17 cellular contexts compared by ENCODE assay signal in genomic region chr4:105350859-105351494, GRCh38.
A peak's percentile ranks its signal among the peaks of the same experiment; 100 is the strongest.
DNase-seq lines count a peak whose midpoint lies in the region; ATAC-seq and TF ChIP-seq lines count a peak whose summit lies in the region.
"Had no signal": no experiment of that assay in that cellular context is flagged by ENCODE, and none has a peak within 500 bp of the region (broad histone marks: within the 10 kb centered on the region; RNA-seq: fewer than 3 reads in every experiment).

No MANE protein-coding gene starts in this region.

- in situ Hi-C loops in IMR-90 (cut with MboI; ENCODE audit: low sequenced_read_pairs) = no loop called here

- H3K27me3 Mint-ChIP-seq in activated T-helper 17 cell treated with anti-CD3 and anti-CD28 coated beads, Interleukin-2, amount 50 U/mL, for 72 hours = no peaks in the 10 kb centered on the region
- H3K27me3 Mint-ChIP-seq: activated CD4-positive, alpha-beta T cell treated with anti-CD3 and anti-CD28 coated beads for 36 hours; activated T-cell treated with anti-CD3 and anti-CD28 coated beads, Interleukin-2, amount 50 U/mL, for 24 hours; naive thymus-derived CD8-positive, alpha-beta T cell had no signal

- TF ChIP-seq RAD21 in IMR-90 (IDR thresholded peaks at IDR 0.05; ENCODE audit: low read length) = no peak

- no CpG with 5 or more reads among the region's 1 CpG for WGBS in IMR-90 (ENCODE audit: extremely low coverage in 2 of 2, insufficient read length in 1 of 2), 2 experiments

- no peaks in the 10 kb centered on the region for H4K20me1 ChIP-seq in IMR-90 (ENCODE audit: insufficient read depth, low read length)

- H3K27ac Mint-ChIP-seq in activated T-helper 17 cell treated with anti-CD3 and anti-CD28 coated beads, Interleukin-2, amount 50 U/mL, for 72 hours = no peak overlapping the region
- H3K27ac Mint-ChIP-seq: activated CD4-positive, alpha-beta T cell treated with anti-CD3 and anti-CD28 coated beads for 36 hours; activated T-cell treated with anti-CD3 and anti-CD28 coated beads, Interleukin-2, amount 50 U/mL, for 24 hours had no signal

- H3K79me1 ChIP-seq in IMR-90 (ENCODE audit: low read depth in 1 of 2, low read length in 2 of 2) = no peaks in the 10 kb centered on the region

- no peak overlapping the region for H2AFZ ChIP-seq in IMR-90 (replicated peaks; ENCODE audit: low read length, poor library complexity)

- no peak overlapping the region for H3K4me3 ChIP-seq in AG10803 (ENCODE audit: low read length)
- no peak overlapping the region for H3K4me3 ChIP-seq in IMR-90 (ENCODE audit: insufficient read depth, low read depth, low read length)
- H3K4me3 ChIP-seq in BE2C (ENCODE audit: low read depth, low read length) = no peak overlapping the region
- H3K4me3 ChIP-seq: upper lobe of right lung had no signal

- no peak overlapping the region for H2BK5ac ChIP-seq in IMR-90 (ENCODE audit: low read depth, low read length, poor library complexity, severe bottlenecking)

- H3K9me3 Mint-ChIP-seq in activated T-helper 17 cell treated with anti-CD3 and anti-CD28 coated beads, Interleukin-2, amount 50 U/mL, for 72 hours = no peaks in the 10 kb centered on the region
- H3K9me3 Mint-ChIP-seq: activated T-cell treated with anti-CD3 and anti-CD28 coated beads, Interleukin-2, amount 50 U/mL, for 24 hours; naive thymus-derived CD8-positive, alpha-beta T cell had no signal

- H4K8ac ChIP-seq in IMR-90 (ENCODE audit: low read depth in 2 of 2, low read length in 2 of 2) = no peak overlapping the region

- no peak overlapping the region for H4K5ac ChIP-seq in IMR-90 (ENCODE audit: low read depth, low read length)

- H3K27me3 ChIP-seq in IMR-90 (ENCODE audit: control insufficient read depth, insufficient read depth, low read length) (no peaks in the 10 kb centered on the region), BE2C (no peaks in the 10 kb centered on the region)
- H3K27me3 ChIP-seq: upper lobe of right lung had no signal

- H3K4me3 Mint-ChIP-seq in activated T-helper 17 cell treated with anti-CD3 and anti-CD28 coated beads, Interleukin-2, amount 50 U/mL, for 72 hours = no peak overlapping the region
- H3K4me3 Mint-ChIP-seq: activated CD4-positive, alpha-beta T cell treated with anti-CD3 and anti-CD28 coated beads for 36 hours; activated T-cell treated with anti-CD3 and anti-CD28 coated beads, Interleukin-2, amount 50 U/mL, for 24 hours; naive thymus-derived CD8-positive, alpha-beta T cell had no signal

- H3K27ac ChIP-seq in IMR-90 (ENCODE audit: insufficient read depth, low read length) = no peak overlapping the region
- H3K27ac ChIP-seq: upper lobe of right lung had no signal

- H3K4me1 Mint-ChIP-seq in activated T-helper 17 cell treated with anti-CD3 and anti-CD28 coated beads, Interleukin-2, amount 50 U/mL, for 72 hours = peaks cover 9% of the 10 kb centered on the region
- H3K4me1 Mint-ChIP-seq: naive thymus-derived CD8-positive, alpha-beta T cell had no signal

- no peak overlapping the region for H2BK120ac ChIP-seq in IMR-90 (ENCODE audit: low read depth, low read length)

- H2BK20ac ChIP-seq in IMR-90 (ENCODE audit: low read depth, low read length) = no peak overlapping the region

- H3K4ac ChIP-seq in IMR-90 (ENCODE audit: low read depth, low read length) = no peak overlapping the region

- TF ChIP-seq POLR2A in IMR-90 (IDR thresholded peaks at IDR 0.05; ENCODE audit: low read depth, low read length) = no peak

- DNase-seq in AG10803 (ENCODE audit: low read depth) (peak; percentile 20), IMR-90 (peak; percentile 83), glomerular visceral epithelial cell (ENCODE audit: extremely low spot score) (peak; percentile 57), mucosa of gallbladder (ENCODE audit: low spot score) (no peak), T-helper 2 cell (no peak), BE2C (no peak), medulla oblongata (ENCODE audit: extremely low spot score) (no peak)
- DNase-seq: activated CD4-positive, alpha-beta T cell treated with anti-CD3 and anti-CD28 coated beads for 36 hours; activated T-cell treated with anti-CD3 and anti-CD28 coated beads, Interleukin-2, amount 50 U/mL, for 24 hours; DMS79 treated with DMSO at 0.1 percent for 48 hours; H7; head of caudate nucleus; Karpas-422; naive thymus-derived CD8-positive, alpha-beta T cell; NCI-H1930; upper lobe of right lung had no signal

- BruUV-seq in IMR-90 (replicated peaks; lab: Mats Ljungman, UMichigan) = no TSS peak

- no peaks in the 10 kb centered on the region for H3K36me3 Mint-ChIP-seq in activated T-helper 17 cell treated with anti-CD3 and anti-CD28 coated beads, Interleukin-2, amount 50 U/mL, for 72 hours (ENCODE audit: low read depth)
- H3K36me3 Mint-ChIP-seq: naive thymus-derived CD8-positive, alpha-beta T cell had no signal

- CTCF ChIA-PET in IMR-90 (lab: Yijun Ruan, JAX) = no interaction called here

- no peak overlapping the region for H3K14ac ChIP-seq in IMR-90 (replicated peaks; ENCODE audit: low read depth, low read length)

- intact Hi-C loops in IMR-90 (cut with micrococcal nuclease) = loop anchor here (5.0 kb wide), 1 partner anchor 49 kb away; no protein-coding TSS in a partner anchor

- H3K56ac ChIP-seq in IMR-90 (ENCODE audit: extremely low read depth, insufficient read depth, low read length) = no peak overlapping the region

- dilution Hi-C loops in IMR-90 (cut with HindIII; ENCODE audit: low sequenced_read_pairs, unreplicated experiment) = no loop called here

- H3K36me3 ChIP-seq in IMR-90 (ENCODE audit: control insufficient read depth, insufficient read depth, low read length) = no peaks in the 10 kb centered on the region
- no peaks in the 10 kb centered on the region for H3K36me3 ChIP-seq in BE2C
- H3K36me3 ChIP-seq: upper lobe of right lung had no signal

- no peak overlapping the region for H3K18ac ChIP-seq in IMR-90 (ENCODE audit: low read depth, low read length)

- POLR2A ChIA-PET in IMR-90 (lab: Charles Lee; ENCODE audit: unreplicated experiment) = no interaction called here

- peak; percentile 85 for ATAC-seq in IMR-90 (ENCODE audit: low read depth)
- ATAC-seq in activated T-helper 17 cell treated with anti-CD3 and anti-CD28 coated beads, Interleukin-2, amount 50 U/mL, for 72 hours (replicated peaks) = peak; percentile 43
- ATAC-seq: activated CD4-positive, alpha-beta T cell treated with anti-CD3 and anti-CD28 coated beads for 36 hours; naive thymus-derived CD8-positive, alpha-beta T cell; upper lobe of right lung had no signal

- no peak overlapping the region for H4K91ac ChIP-seq in IMR-90 (ENCODE audit: insufficient read depth, low read depth, low read length)

- H3K23ac ChIP-seq in IMR-90 (ENCODE audit: low read depth, low read length) = no peak overlapping the region

- H3K4me1 ChIP-seq in IMR-90 (ENCODE audit: control insufficient read depth, insufficient read depth, low read length) (peaks cover 1% of the 10 kb centered on the region; the same call in 1 of the 2 replicates), BE2C (no peaks in the 10 kb centered on the region)
- H3K4me1 ChIP-seq: upper lobe of right lung had no signal

- H3K9me1 ChIP-seq in IMR-90 (ENCODE audit: insufficient read depth, low read length) = no peaks in the 10 kb centered on the region

- no peak for TF ChIP-seq CTCF in AG10803 (conservative IDR thresholded peaks at IDR 0.05; ENCODE audit: low read length)
- no peak for TF ChIP-seq CTCF in IMR-90 (conservative IDR thresholded peaks at IDR 0.05; ENCODE audit: low read depth, low read length)
- no peak for TF ChIP-seq CTCF in BE2C (IDR thresholded peaks at IDR 0.05; ENCODE audit: low read depth, low read length)

- no peak overlapping the region for H3K9ac ChIP-seq in IMR-90 (ENCODE audit: low read depth, low read length)

- no peak overlapping the region for H2AK9ac ChIP-seq in IMR-90 (replicated peaks; ENCODE audit: low read depth, low read length, poor library complexity)

- H3K9me3 ChIP-seq in IMR-90 (ENCODE audit: control insufficient read depth, insufficient read depth, low read length) = no peaks in the 10 kb centered on the region
- H3K9me3 ChIP-seq in BE2C = no peaks in the 10 kb centered on the region
- H3K9me3 ChIP-seq: upper lobe of right lung had no signal

- H2AK5ac ChIP-seq in IMR-90 (ENCODE audit: low read depth, low read length) = no peak overlapping the region

- no peak overlapping the region for H2BK15ac ChIP-seq in IMR-90 (ENCODE audit: low read depth, low read length)

- H3K4me2 ChIP-seq in IMR-90 (ENCODE audit: low read depth, low read length) = no peak overlapping the region

TF ChIP-seq in IMR-90, 13 proteins besides CTCF, POLR2A, EP300 and RAD21:
- TF ChIP-seq MAFK (IDR thresholded peaks at IDR 0.05; ENCODE audit: low read depth, low read length) (no peak), MAZ (IDR thresholded peaks at IDR 0.05; ENCODE audit: borderline replicate concordance, low read depth, low read length) (no peak), CEBPB (IDR thresholded peaks at IDR 0.05; ENCODE audit: low read depth, low read length) (peak; percentile 55; the same call in 1 of the 2 replicates)

Comparison
In these comparisons a context has a peak if more than half of its experiments do, and no peak if none do; other contexts are left out.
1. DNase-seq: peak in AG10803 (single experiment), IMR-90 (single experiment) and glomerular visceral epithelial cell (single experiment); none in mucosa of gallbladder (single experiment), T-helper 2 cell (0 of 5), BE2C (single experiment) and medulla oblongata (single experiment).